25 cellular contexts compared by ENCODE assay signal in genomic region chr7:129774871-129775694, GRCh38.
"Had no signal": no experiment of that assay in that cellular context is flagged by ENCODE, and none has a peak within 500 bp of the region (broad histone marks: within the 10 kb centered on the region; RNA-seq: fewer than 3 reads in every experiment).

No MANE protein-coding gene starts in this region.

- H3K4me2 ChIP-seq: hepatocyte had no signal

- H3K79me2 ChIP-seq: hepatocyte had no signal

- H3K9me3 ChIP-seq: body of pancreas, right lobe of liver, thyroid gland, upper lobe of right lung had no signal

- ATAC-seq: activated CD8-positive, alpha-beta memory T cell treated with anti-CD3 and anti-CD28 coated beads, Interleukin-2, amount 10 ng/mL, durations not matched to agents 7 days and 5 days; activated CD8-positive, alpha-beta T cell treated with anti-CD3 and anti-CD28 coated beads for 36 hours; activated naive CD8-positive, alpha-beta T cell treated with anti-CD3 and anti-CD28 coated beads, Interleukin-2, amount 50 U/mL, for 24 hours; body of pancreas; right lobe of liver; upper lobe of right lung had no signal

- H2AFZ ChIP-seq: hepatocyte had no signal

- DNase-seq: activated B cell treated with CpG ODN at 0.5 μM for 24 hours; activated CD4-positive, alpha-beta T cell treated with anti-CD3 and anti-CD28 coated beads for 4 hours; activated CD8-positive, alpha-beta memory T cell treated with anti-CD3 and anti-CD28 coated beads, Interleukin-2, amount 10 ng/mL, durations not matched to agents 7 days and 5 days; activated CD8-positive, alpha-beta T cell treated with anti-CD3 and anti-CD28 coated beads for 36 hours; activated effector memory CD4-positive, alpha-beta T cell treated with anti-CD3 and anti-CD28 coated beads, Interleukin-2, amount 50 U/mL, for 16 hours; activated naive CD4-positive, alpha-beta T cell treated with anti-CD3 and anti-CD28 coated beads, Interleukin-2, amount 10 ng/mL, durations not matched to agents 7 days and 5 days; activated naive CD8-positive, alpha-beta T cell treated with anti-CD3 and anti-CD28 coated beads, Interleukin-2, amount 50 U/mL, for 24 hours; activated T-cell treated with anti-CD3 and anti-CD28 coated beads for 4 hours; body of pancreas; effector CD8-positive, alpha-beta T cell; foreskin melanocyte; occipital lobe; right lobe of liver; stimulated activated CD4-positive, alpha-beta T cell treated with anti-CD3 and anti-CD28 coated beads, Interleukin-1b, Interleukin-23, amount 100 ng/mL, for 48 hours; substantia nigra; T-helper 9 cell; thyroid gland; upper lobe of right lung had no signal

- FAIRE-seq: islet of Langerhans had no signal

- H3K27ac Mint-ChIP-seq: activated B cell treated with CpG ODN at 0.5 μM for 24 hours; activated CD8-positive, alpha-beta memory T cell treated with anti-CD3 and anti-CD28 coated beads, Interleukin-2, amount 10 ng/mL, durations not matched to agents 7 days and 5 days; activated CD8-positive, alpha-beta T cell treated with anti-CD3 and anti-CD28 coated beads for 36 hours; activated naive CD4-positive, alpha-beta T cell treated with anti-CD3 and anti-CD28 coated beads, Interleukin-2, amount 10 ng/mL, durations not matched to agents 7 days and 5 days; activated naive CD8-positive, alpha-beta T cell treated with anti-CD3 and anti-CD28 coated beads, Interleukin-2, amount 50 U/mL, for 24 hours; dendritic cell treated with granulocyte-macrophage colony-stimulating factor and Interleukin-4, amounts not matched to agents 40 ng/mL and 50 ng/mL, for 4 days; memory B cell; stimulated activated naive CD8-positive, alpha-beta T cell treated with anti-CD3 and anti-CD28 coated beads, Interleukin-15, Interleukin-2, amounts not matched to agents 100 ng/mL and 50 ng/mL, for 24 hours had no signal

- H3K27me3 ChIP-seq: body of pancreas, thyroid gland had no signal

- H3K36me3 ChIP-seq: cardiac muscle cell, right lobe of liver, thyroid gland, upper lobe of right lung had no signal

- H3K36me3 Mint-ChIP-seq: activated CD8-positive, alpha-beta memory T cell treated with anti-CD3 and anti-CD28 coated beads, Interleukin-2, amount 10 ng/mL, durations not matched to agents 7 days and 5 days; activated naive CD4-positive, alpha-beta T cell treated with anti-CD3 and anti-CD28 coated beads, Interleukin-2, amount 10 ng/mL, durations not matched to agents 7 days and 5 days; memory B cell had no signal

- H3K27ac ChIP-seq: body of pancreas, cardiac muscle cell, hepatocyte, right lobe of liver, skin epidermis, thyroid gland, upper lobe of right lung had no signal

- H3K4me3 ChIP-seq: body of pancreas, cardiac muscle cell, hepatocyte, right lobe of liver, skin epidermis, thyroid gland, upper lobe of right lung had no signal

- H3K4me3 Mint-ChIP-seq: activated B cell treated with CpG ODN at 0.5 μM for 24 hours; activated CD8-positive, alpha-beta memory T cell treated with anti-CD3 and anti-CD28 coated beads, Interleukin-2, amount 10 ng/mL, durations not matched to agents 7 days and 5 days; activated CD8-positive, alpha-beta T cell treated with anti-CD3 and anti-CD28 coated beads for 36 hours; activated naive CD4-positive, alpha-beta T cell treated with anti-CD3 and anti-CD28 coated beads, Interleukin-2, amount 10 ng/mL, durations not matched to agents 7 days and 5 days; activated naive CD8-positive, alpha-beta T cell treated with anti-CD3 and anti-CD28 coated beads, Interleukin-2, amount 50 U/mL, for 24 hours; dendritic cell treated with granulocyte-macrophage colony-stimulating factor and Interleukin-4, amounts not matched to agents 40 ng/mL and 50 ng/mL, for 4 days; memory B cell; stimulated activated naive CD8-positive, alpha-beta T cell treated with anti-CD3 and anti-CD28 coated beads, Interleukin-15, Interleukin-2, amounts not matched to agents 100 ng/mL and 50 ng/mL, for 24 hours had no signal

- H3K9me3 Mint-ChIP-seq: activated B cell treated with CpG ODN at 0.5 μM for 24 hours; activated CD8-positive, alpha-beta T cell treated with anti-CD3 and anti-CD28 coated beads for 36 hours; activated naive CD4-positive, alpha-beta T cell treated with anti-CD3 and anti-CD28 coated beads, Interleukin-2, amount 10 ng/mL, durations not matched to agents 7 days and 5 days; activated naive CD8-positive, alpha-beta T cell treated with anti-CD3 and anti-CD28 coated beads, Interleukin-2, amount 50 U/mL, for 24 hours; dendritic cell treated with granulocyte-macrophage colony-stimulating factor and Interleukin-4, amounts not matched to agents 40 ng/mL and 50 ng/mL, for 4 days; memory B cell; stimulated activated naive CD8-positive, alpha-beta T cell treated with anti-CD3 and anti-CD28 coated beads, Interleukin-15, Interleukin-2, amounts not matched to agents 100 ng/mL and 50 ng/mL, for 24 hours had no signal
